8 cellular contexts compared by ENCODE assay signal in the genomic region with DNA sequence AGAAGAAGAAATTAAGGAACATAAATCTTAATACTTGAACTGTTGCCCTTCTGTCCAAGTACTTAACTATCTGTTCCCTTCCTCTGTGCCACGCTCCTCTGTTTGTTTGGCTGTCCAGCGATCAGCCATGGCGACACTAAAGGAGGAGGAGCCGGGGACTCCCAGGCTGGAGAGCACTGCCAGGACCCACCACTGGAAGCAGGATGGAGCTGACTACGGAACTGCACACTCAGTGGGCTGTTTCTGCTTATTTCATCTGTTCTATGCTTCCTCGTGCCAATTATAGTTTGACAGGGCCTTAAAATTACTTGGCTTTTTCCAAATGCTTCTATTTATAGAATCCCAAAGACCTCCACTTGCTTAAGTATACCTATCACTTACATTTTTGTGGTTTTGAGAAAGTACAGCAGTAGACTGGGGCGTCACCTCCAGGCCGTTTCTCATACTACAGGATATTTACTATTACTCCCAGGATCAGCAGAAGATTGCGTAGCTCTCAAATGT. TPM values are rescaled to one million over a fixed set of nuclear protein-coding genes. Genes with fewer than 3 reads are reported as not detected.
DNase-seq lines count a peak whose midpoint lies in the region; ATAC-seq, FAIRE-seq and TF ChIP-seq lines count a peak whose summit lies in the region.

No MANE protein-coding gene starts in this region.

- CTCF ChIA-PET in HepG2 (lab: Yijun Ruan, JAX; ENCODE audit: low intra/inter-chr PET ratio, low total read pairs) = interaction anchor here (4.6 kb wide), 1 partner anchor 219 kb away, joined by 58 read pairs; no protein-coding TSS in a partner anchor

- no peak overlapping the region for H3K27ac ChIP-seq in HepG2 (ENCODE audit: extremely low read length, insufficient read depth, low read length)
- no peak overlapping the region for H3K27ac ChIP-seq in suprapubic skin

- no peak overlapping the region for H3K4me3 Mint-ChIP-seq in naive thymus-derived CD8-positive, alpha-beta T cell

- no TSS peak for BruUV-seq in HepG2 (replicated peaks; lab: Mats Ljungman, UMichigan)

- TF ChIP-seq EP300 in HepG2 (IDR thresholded peaks at IDR 0.05; ENCODE audit: low read depth in 2 of 2, low read length in 2 of 2) (no peak), HepG2 (CRISPR knock-in tag; IDR thresholded peaks at IDR 0.05; ENCODE audit: borderline replicate concordance) (no peak), suprapubic skin (IDR thresholded peaks at IDR 0.05) (no peak)

- in situ Hi-C loops in astrocyte of the cerebellum (cut with HindIII; ENCODE audit: low sequenced_read_pairs) (no loop called here), HepG2 (cut with HindIII; ENCODE audit: extremely low pct_ligation_motif_present, low pct_unique_long_range_greater_than_20kb) (no loop called here)

- peak; percentile 65 for DNase-seq in NCI-H82 (lab: John Stamatoyannopoulos, UW)
- DNase-seq in NCI-H82 treated with DMSO at 0.1 percent for 48 hours (lab: John Stamatoyannopoulos, UW; ENCODE audit: unreplicated experiment) = no peak
- DNase-seq in NCI-H146 treated with DMSO at 0.1 percent for 48 hours (lab: John Stamatoyannopoulos, UW; ENCODE audit: unreplicated experiment) = peak; percentile 51
- no peak for DNase-seq in astrocyte of the cerebellum (ENCODE audit: low read depth)
- peak; percentile 65 for DNase-seq in HepG2 (ENCODE audit: low spot score)
- no peak for DNase-seq in stimulated activated CD4-positive, alpha-beta T cell treated with anti-CD3 and anti-CD28 coated beads, Interleukin-4, amount 100 ng/mL, for 4 hours
- no peak for DNase-seq in naive thymus-derived CD8-positive, alpha-beta T cell
- DNase-seq in suprapubic skin (ENCODE audit: low spot score in 2 of 2) = no peak

- H3K4me2 ChIP-seq in HepG2 (ENCODE audit: low read depth, low read length) = peak overlapping the region; percentile 19; the same call in 1 of the 2 replicates

- no peaks in the 10 kb centered on the region for H3K79me2 ChIP-seq in HepG2 (ENCODE audit: insufficient read depth, low read length)

- H3K9me3 ChIP-seq in HepG2 (ENCODE audit: low read length) = no peaks in the 10 kb centered on the region
- H3K9me3 ChIP-seq in suprapubic skin = no peaks in the 10 kb centered on the region

- H3K36me3 ChIP-seq in HepG2 (replicated peaks in 1 of 2; ENCODE audit: control insufficient read depth in 1 of 2, insufficient read depth in 2 of 2, low read length in 2 of 2) (no peaks in the 10 kb centered on the region), suprapubic skin (no peaks in the 10 kb centered on the region)

- TF ChIP-seq CTCF in astrocyte of the cerebellum (IDR thresholded peaks at IDR 0.05; ENCODE audit: low read depth, low read length, missing control alignments) = peak; percentile 20
- TF ChIP-seq CTCF in HepG2 (CRISPR knock-in tag; IDR thresholded peaks at IDR 0.05) = peak; percentile 60
- TF ChIP-seq CTCF in suprapubic skin (IDR thresholded peaks at IDR 0.05) = peak in 1 of 2 donors; percentile 26

- peak; percentile 100 for ATAC-seq in HepG2
- ATAC-seq in naive thymus-derived CD8-positive, alpha-beta T cell = no peak

- H3K27ac Mint-ChIP-seq in naive thymus-derived CD8-positive, alpha-beta T cell = peak overlapping the region in 3 of 10 donors; percentile 31 to 56 (median 49)

- 9% methylated on average over 9 of the region's 9 CpGs for WGBS in HepG2 (ENCODE audit: low lambda C conversion rate)
- 51% methylated on average over 9 of the region's 9 CpGs for WGBS in suprapubic skin

- peaks cover 9% of the 10 kb centered on the region; the same call in 1 of the 2 replicates for H3K4me1 ChIP-seq in HepG2 (ENCODE audit: insufficient read depth, low read length)
- no peaks in the 10 kb centered on the region for H3K4me1 ChIP-seq in suprapubic skin

- peak; percentile 78 for TF ChIP-seq RAD21 in HepG2 (CRISPR knock-in tag; IDR thresholded peaks at IDR 0.05)

- no peaks in the 10 kb centered on the region for H4K20me1 ChIP-seq in HepG2 (ENCODE audit: insufficient read depth, low read length)

- TF ChIP-seq POLR2A in HepG2 (IDR thresholded peaks at IDR 0.05; ENCODE audit: insufficient read depth in 1 of 2, low read depth in 2 of 2, low read length in 2 of 2) (no peak), suprapubic skin (IDR thresholded peaks at IDR 0.05) (no peak)

- H3K9me3 Mint-ChIP-seq in naive thymus-derived CD8-positive, alpha-beta T cell = no peaks in the 10 kb centered on the region

- FAIRE-seq in HepG2 (lab: Jason Lieb, UNC) = peak; percentile 72

- H3K27me3 ChIP-seq in HepG2 (ENCODE audit: control insufficient read depth in 1 of 2, insufficient read depth in 2 of 2, low read length in 2 of 2) (peaks cover 0 to 64% of the 10 kb centered on the region in 2 experiments; a peak in 4 of 5 replicates), suprapubic skin (peaks cover 16% of the 10 kb centered on the region)

- peak overlapping the region; percentile 13 for H2AFZ ChIP-seq in HepG2 (ENCODE audit: low read length)

- no peak overlapping the region for H3K9ac ChIP-seq in HepG2 (ENCODE audit: insufficient read depth, low read depth, low read length)

- intact Hi-C loops in HepG2 (cut with micrococcal nuclease; ENCODE audit: unreplicated experiment) = loop anchor here (1.0 kb wide), 1 partner anchor 220 kb away; no protein-coding TSS in a partner anchor

- H3K36me3 Mint-ChIP-seq in naive thymus-derived CD8-positive, alpha-beta T cell = peaks cover 6 to 26% (median 12%) of the 10 kb centered on the region in 3 donors

- peaks cover 15 to 23% (median 19%) of the 10 kb centered on the region in 4 donors for H3K4me1 Mint-ChIP-seq in naive thymus-derived CD8-positive, alpha-beta T cell

- POLR2A ChIA-PET in HepG2 (lab: Yijun Ruan, JAX) = interaction anchor here (1.3 kb wide), 1 partner anchor 14 kb away, joined by 7 read pairs; no protein-coding TSS in a partner anchor
- POLR2A ChIA-PET in naive thymus-derived CD8-positive, alpha-beta T cell (lab: Charles Lee) = interaction anchor here (1.0 kb wide), 1 partner anchor 16 kb away, joined by 3 read pairs; no protein-coding TSS in a partner anchor

- H3K4me3 ChIP-seq in astrocyte of the cerebellum (ENCODE audit: low read depth, low read length) (no peak overlapping the region), HepG2 (replicated peaks in 1 of 3; ENCODE audit: insufficient read depth in 1 of 3, low read depth in 2 of 3, low read length in 3 of 3) (0 out of 6 replicates have a peak overlapping the region, but pooled peaks of 1 of the 3 experiments have one; percentile 2), suprapubic skin (no peak overlapping the region)

- H3K27me3 Mint-ChIP-seq in naive thymus-derived CD8-positive, alpha-beta T cell = no peaks in the 10 kb centered on the region

TF ChIP-seq in HepG2, 621 proteins besides CTCF, POLR2A, EP300 and RAD21 (continues in another document):
- TF ChIP-seq, protein P1, sequence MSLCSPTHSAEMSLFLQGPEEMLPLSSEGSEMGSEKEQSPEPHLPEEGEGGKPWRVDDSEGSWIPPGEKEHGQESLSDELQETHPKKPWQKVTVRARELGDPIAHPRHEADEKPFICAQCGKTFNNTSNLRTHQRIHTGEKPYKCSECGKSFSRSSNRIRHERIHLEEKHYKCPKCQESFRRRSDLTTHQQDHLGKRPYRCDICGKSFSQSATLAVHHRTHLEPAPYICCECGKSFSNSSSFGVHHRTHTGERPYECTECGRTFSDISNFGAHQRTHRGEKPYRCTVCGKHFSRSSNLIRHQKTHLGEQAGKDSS (CRISPR knock-in tag; IDR thresholded peaks at IDR 0.05; ENCODE audit: borderline replicate concordance, low read depth) = 0 out of 2 replicates have a peak, but pooled peaks have one; percentile 71
- TF ChIP-seq STAG1 (CRISPR knock-in tag; IDR thresholded peaks at IDR 0.05) (peak; percentile 75), ZNF224 (CRISPR knock-in tag; IDR thresholded peaks at IDR 0.05) (no peak), ZNF543 (CRISPR knock-in tag; IDR thresholded peaks at IDR 0.05) (no peak), ZNF263 (CRISPR knock-in tag; IDR thresholded peaks at IDR 0.05) (peak; percentile 87), SP5 (CRISPR knock-in tag; IDR thresholded peaks at IDR 0.05; ENCODE audit: borderline replicate concordance, low read depth) (peak; percentile 20; the same call in 1 of the 2 replicates), YY1 (IDR thresholded peaks at IDR 0.05; ENCODE audit: insufficient read depth, insufficient replicate concordance, low read depth, low read length) (peak; percentile 29), FOSL1 (CRISPR knock-in tag; IDR thresholded peaks at IDR 0.05; ENCODE audit: borderline replicate concordance) (no peak), GATAD2A (CRISPR knock-in tag; IDR thresholded peaks at IDR 0.05) (0 out of 2 replicates have a peak, but pooled peaks have one; percentile 20), REPIN1 (CRISPR knock-in tag; IDR thresholded peaks at IDR 0.05; ENCODE audit: borderline replicate concordance, low read depth) (peak; percentile 43; the same call in 1 of the 2 replicates), ZBTB7B (CRISPR knock-in tag; IDR thresholded peaks at IDR 0.05) (no peak)

RNA-seq across cellular contexts. Expression of a gene that starts 17.1 kb away (rescaled TPM):
- total RNA-seq in HepG2 (2016; rRNA removed; fragmentation: Illumina TruSeq; extraction: Trizol) (0.07 and 0.09 TPM in 2 replicates), suprapubic skin (10 to 100 TPM; 17.3 to 22.8 (median 20.4) TPM)
- total RNA-seq in HepG2 (2016; cell fraction: cytosol; rRNA removed; fragmentation: Illumina TruSeq; extraction: Trizol; ENCODE audit: low read depth) = not detected in 2 replicates
- 0.06 and 0.13 TPM in 2 replicates for total RNA-seq in HepG2 (2016; cell fraction: insoluble cytoplasmic fraction; rRNA removed; fragmentation: Illumina TruSeq; extraction: Trizol)
- 0.19 and 0.21 TPM in 2 replicates for total RNA-seq in HepG2 (2016; cell fraction: membrane; rRNA removed; fragmentation: Illumina TruSeq; extraction: Trizol)
- total RNA-seq in HepG2 (2016; cell fraction: nucleus; rRNA removed; fragmentation: Illumina TruSeq; extraction: Trizol) = 0.09 TPM in 1 of 2 replicates, not detected in the other
- polyA plus RNA-seq in HepG2 (2011; rRNA removed) = 0.07 TPM in 2 replicates
- polyA plus RNA-seq in HepG2 (2011; cell fraction: cytosol; rRNA removed) = 0.04 and 0.24 TPM in 2 replicates
- polyA plus RNA-seq in HepG2 (2011; cell fraction: nucleus; rRNA removed) = 0.16 and 0.51 TPM in 2 replicates
- 0.04 and 0.11 TPM in 2 replicates for polyA plus RNA-seq in HepG2 (2012)
- polyA plus RNA-seq in HepG2 (2016; cell fraction: cytosol; fragmentation: Illumina TruSeq; extraction: Trizol; ENCODE audit: low read depth) = not detected in 2 replicates
- 0.09 and 0.10 TPM in 2 replicates for polyA plus RNA-seq in HepG2 (2016; cell fraction: insoluble cytoplasmic fraction; fragmentation: Illumina TruSeq; extraction: Trizol; ENCODE audit: low read depth)
- polyA plus RNA-seq in HepG2 (2016; cell fraction: membrane; fragmentation: Illumina TruSeq; extraction: Trizol; ENCODE audit: low read depth) = 0.03 and 0.05 TPM in 2 replicates
- polyA plus RNA-seq in HepG2 (2016; cell fraction: nucleus; fragmentation: Illumina TruSeq; extraction: Trizol; ENCODE audit: insufficient read depth, low read depth) = 0.11 and 0.30 TPM in 2 replicates
- 0.72 TPM in 1 of 2 replicates, not detected in the other for polyA minus RNA-seq in HepG2 (2011; rRNA and poly(A)+ RNA removed; ENCODE audit: low replicate concordance)
- polyA minus RNA-seq in HepG2 (2011; cell fraction: cytosol; rRNA and poly(A)+ RNA removed) = not detected in 2 replicates
- 0.12 and 0.13 TPM in 2 replicates for polyA minus RNA-seq in HepG2 (2011; cell fraction: nucleus; rRNA and poly(A)+ RNA removed)
- 10 to 100 TPM in 1 of 2 experiments, 1 to 10 TPM in 1; 7.4 to 10.4 TPM for total RNA-seq in naive thymus-derived CD8-positive, alpha-beta T cell
- under 1 TPM; 0.44 to 0.97 (median 0.94) TPM for polyA plus RNA-seq in naive thymus-derived CD8-positive, alpha-beta T cell

Comparison
In these comparisons a context has a peak if more than half of its experiments do, and no peak if none do; other contexts are left out.
1. DNase-seq: peak in NCI-H82 (single experiment), NCI-H146 treated with DMSO at 0.1 percent for 48 hours (single experiment) and HepG2 (single experiment); none in NCI-H82 treated with DMSO at 0.1 percent for 48 hours (single experiment), astrocyte of the cerebellum (single experiment), stimulated activated CD4-positive, alpha-beta T cell treated with anti-CD3 and anti-CD28 coated beads, Interleukin-4, amount 100 ng/mL, for 4 hours (0 of 2), naive thymus-derived CD8-positive, alpha-beta T cell (0 of 10) and suprapubic skin (0 of 2).